Comparison of ENCODE assay signal across 11 cellular contexts in the genomic region with DNA sequence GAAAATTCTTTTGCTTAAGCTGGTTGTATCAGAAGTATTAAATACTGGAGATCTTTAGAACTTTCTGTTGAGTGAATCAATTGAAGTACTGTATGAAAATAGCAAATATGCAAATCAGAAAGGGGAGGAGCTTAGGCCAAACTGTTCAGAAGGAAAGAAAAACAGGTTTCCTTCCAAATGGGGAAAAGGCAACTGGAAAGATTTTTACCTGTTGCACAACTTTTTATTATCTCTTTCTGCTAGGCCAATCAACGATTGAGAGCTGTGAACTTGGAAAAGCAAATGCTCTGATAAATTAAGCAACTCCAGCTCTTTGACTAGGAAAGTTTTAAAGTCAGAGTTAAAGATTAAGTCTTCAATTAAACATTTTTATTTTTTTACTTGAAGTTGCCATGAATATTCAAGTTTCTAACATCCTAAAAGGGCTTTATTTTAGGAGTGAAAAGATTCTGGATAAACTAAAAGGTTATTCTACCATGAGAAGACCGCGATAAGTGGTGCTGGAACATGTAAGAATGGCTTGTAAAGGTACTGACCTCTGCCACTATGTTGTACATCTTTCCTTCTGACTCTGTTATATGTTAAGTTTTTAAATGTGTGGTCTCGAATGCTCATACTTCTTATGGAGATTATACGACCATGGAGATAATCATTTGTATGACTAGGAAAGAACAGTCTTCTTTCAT. TPM values are rescaled to one million over a fixed set of nuclear protein-coding genes. Genes with fewer than 3 reads are reported as not detected.
DNase-seq lines count a peak whose midpoint lies in the region; ATAC-seq and TF ChIP-seq lines count a peak whose summit lies in the region.
"Had no signal": no experiment of that assay in that cellular context is flagged by ENCODE, and none has a peak within 500 bp of the region (broad histone marks: within the 10 kb centered on the region; RNA-seq: fewer than 3 reads in every experiment).

No MANE protein-coding gene starts in this region.

- POLR2A ChIA-PET in CD8-positive, alpha-beta T cell (lab: Charles Lee) = no interaction called here
- POLR2A ChIA-PET in PC-3 (lab: Charles Lee; ENCODE audit: unreplicated experiment) = no interaction called here

- BruUV-seq in PC-3 (replicated peaks; lab: Mats Ljungman, UMichigan) = no TSS peak

- H3K27me3 Mint-ChIP-seq in CD8-positive, alpha-beta T cell (ENCODE audit: low read depth) = no peaks in the 10 kb centered on the region
- H3K27me3 Mint-ChIP-seq: activated B cell treated with CpG ODN at 0.5 μM for 24 hours had no signal

- H3K9me3 Mint-ChIP-seq in CD8-positive, alpha-beta T cell = no peaks in the 10 kb centered on the region
- H3K9me3 Mint-ChIP-seq: activated B cell treated with CpG ODN at 0.5 μM for 24 hours had no signal

- CTCF ChIA-PET in CD8-positive, alpha-beta T cell (lab: Charles Lee) = interaction anchor here (0.6 to 1.5 kb wide), 2 partner anchors 9 to 13 kb away, joined by 3 read pairs; no protein-coding TSS in a partner anchor
- CTCF ChIA-PET in PC-3 (lab: Charles Lee) = no interaction called here

- H3K9ac ChIP-seq in Loucy (ENCODE audit: low read depth, low read length, poor library complexity, severe bottlenecking) (peak overlapping the region; percentile 5), PC-3 (ENCODE audit: low read length) (no peak overlapping the region)

- no peaks in the 10 kb centered on the region for H3K36me3 ChIP-seq in CD8-positive, alpha-beta T cell (ENCODE audit: insufficient read depth, low read length)
- H3K36me3 ChIP-seq in Loucy (ENCODE audit: insufficient read depth, low read length) = no peaks in the 10 kb centered on the region
- H3K36me3 ChIP-seq in sigmoid colon = no peaks in the 10 kb centered on the region
- no peaks in the 10 kb centered on the region for H3K36me3 ChIP-seq in PC-3 (ENCODE audit: low read depth, low read length)

- no peaks in the 10 kb centered on the region for H3K9me3 ChIP-seq in CD8-positive, alpha-beta T cell (ENCODE audit: low read length)
- H3K9me3 ChIP-seq in Loucy (ENCODE audit: insufficient read depth, low read depth, low read length) (no peaks in the 10 kb centered on the region), sigmoid colon (no peaks in the 10 kb centered on the region), PC-3 (ENCODE audit: low read length) (no peaks in the 10 kb centered on the region)

- H3K4me2 ChIP-seq in Loucy (ENCODE audit: low read depth, low read length, poor library complexity, severe bottlenecking) (peak overlapping the region; percentile 54), PC-3 (ENCODE audit: low read length) (no peak overlapping the region; the same call in 1 of the 2 replicates)

- intact Hi-C loops in CD8-positive, alpha-beta T cell (cut with DNase I, micrococcal nuclease) = no loop called here
- intact Hi-C loops in sigmoid colon (cut with DNase I) (no loop called here), PC-3 (cut with micrococcal nuclease) (no loop called here)

- H3K27me3 ChIP-seq in CD8-positive, alpha-beta T cell (ENCODE audit: insufficient read depth, low read length) = no peaks in the 10 kb centered on the region
- H3K27me3 ChIP-seq in Loucy (ENCODE audit: insufficient read depth, low read length, poor library complexity, severe bottlenecking) (no peaks in the 10 kb centered on the region), sigmoid colon (no peaks in the 10 kb centered on the region), PC-3 (ENCODE audit: low read length) (no peaks in the 10 kb centered on the region)

- H3F3A ChIP-seq in Loucy (ENCODE audit: low read depth) = 0 out of 2 replicates have a peak, but pooled peaks cover 10% of the 10 kb centered on the region
- no peaks in the 10 kb centered on the region for H3F3A ChIP-seq in PC-3 (ENCODE audit: low read length, unreplicated experiment)

- H3K79me2 ChIP-seq in Loucy (ENCODE audit: insufficient read depth, low read length) (peaks cover 45% of the 10 kb centered on the region), PC-3 (ENCODE audit: low read length) (peaks cover 91% of the 10 kb centered on the region)

- 39 to 64% methylated on average over 5 of the region's 5 CpGs for WGBS in sigmoid colon, 2 donors

- H4K20me1 ChIP-seq in Loucy (ENCODE audit: insufficient read depth, low read length, poor library complexity, severe bottlenecking) (peaks cover 4% of the 10 kb centered on the region), PC-3 (ENCODE audit: low read length) (0 out of 2 replicates have a peak, but pooled peaks cover 6% of the 10 kb centered on the region)

- TF ChIP-seq CTCF in CD8-positive, alpha-beta T cell (IDR thresholded peaks at IDR 0.05) = no peak
- TF ChIP-seq CTCF in Loucy (conservative IDR thresholded peaks at IDR 0.05; ENCODE audit: low read length) (no peak), fibroblast of the aortic adventitia (IDR thresholded peaks at IDR 0.05; ENCODE audit: insufficient read depth, low read length) (no peak), sigmoid colon (IDR thresholded peaks at IDR 0.05) (no peak), PC-3 (conservative IDR thresholded peaks at IDR 0.05; ENCODE audit: low read depth, low read length) (no peak)

- TF ChIP-seq POLR2A in sigmoid colon (IDR thresholded peaks at IDR 0.05) = no peak

- H3K4me3 Mint-ChIP-seq in CD8-positive, alpha-beta T cell = no peak overlapping the region
- H3K4me3 Mint-ChIP-seq: activated B cell treated with CpG ODN at 0.5 μM for 24 hours had no signal

- H2AFZ ChIP-seq in Loucy (ENCODE audit: low read length) (no peak overlapping the region), PC-3 (ENCODE audit: low read length) (no peak overlapping the region)

- DNase-seq in CD8-positive, alpha-beta T cell = no peak
- peak; percentile 63 for DNase-seq in fibroblast of the aortic adventitia (ENCODE audit: low read depth)
- no peak for DNase-seq in sigmoid colon
- DNase-seq in PC-3 = no peak
- DNase-seq: activated B cell treated with CpG ODN at 0.5 μM for 24 hours, C1 segment of cervical spinal cord, NCI-H2107, occipital lobe had no signal

- peaks cover 20% of the 10 kb centered on the region for H3K4me1 Mint-ChIP-seq in CD8-positive, alpha-beta T cell (ENCODE audit: low read depth)

- H3K27ac Mint-ChIP-seq in CD8-positive, alpha-beta T cell = peak overlapping the region; percentile 3
- H3K27ac Mint-ChIP-seq: activated B cell treated with CpG ODN at 0.5 μM for 24 hours had no signal

- no peak for ATAC-seq in CD8-positive, alpha-beta T cell
- no peak for ATAC-seq in GM21723 (IDR thresholded peaks at IDR 0.05; ENCODE audit: unreplicated experiment)
- no peak for ATAC-seq in GM18867 (IDR thresholded peaks at IDR 0.05; ENCODE audit: unreplicated experiment)
- no peak for ATAC-seq in PC-3

- H3K9me2 ChIP-seq in Loucy (replicated peaks; ENCODE audit: low read depth, low read length) = no peaks in the 10 kb centered on the region
- H3K9me2 ChIP-seq in PC-3 (replicated peaks; ENCODE audit: low read length) = no peaks in the 10 kb centered on the region

- TF ChIP-seq EP300 in sigmoid colon (IDR thresholded peaks at IDR 0.05) = no peak

- H3K4me1 ChIP-seq in CD8-positive, alpha-beta T cell (ENCODE audit: insufficient read depth, low read length) = no peaks in the 10 kb centered on the region
- peaks cover 25% of the 10 kb centered on the region for H3K4me1 ChIP-seq in Loucy (ENCODE audit: insufficient read depth, low read length, poor library complexity, severe bottlenecking)
- peaks cover 0 to 81% (median 72%) of the 10 kb centered on the region in 4 donors for H3K4me1 ChIP-seq in sigmoid colon
- H3K4me1 ChIP-seq in PC-3 (ENCODE audit: insufficient read depth, low read length) = peaks cover 46% of the 10 kb centered on the region

- peaks cover 15% of the 10 kb centered on the region for H3K36me3 Mint-ChIP-seq in CD8-positive, alpha-beta T cell

- no peak overlapping the region for H3K4me3 ChIP-seq in CD8-positive, alpha-beta T cell (ENCODE audit: low read depth, low read length)
- H3K4me3 ChIP-seq in Loucy (ENCODE audit: low read length, poor library complexity, severe bottlenecking) (peak overlapping the region; percentile 18), fibroblast of the aortic adventitia (ENCODE audit: low read depth, low read length) (no peak overlapping the region), sigmoid colon (no peak overlapping the region), PC-3 (ENCODE audit: low read length) (no peak overlapping the region)

- no peak overlapping the region for H3K27ac ChIP-seq in CD8-positive, alpha-beta T cell (ENCODE audit: low read depth, low read length)
- H3K27ac ChIP-seq in sigmoid colon (peak overlapping the region in 3 of 4 donors; percentile 2 to 72 (median 62)), PC-3 (ENCODE audit: low read length) (no peak overlapping the region)

RNA-seq across cellular contexts. Expression of a gene that starts 16.5 kb away (rescaled TPM):
- total RNA-seq in CD8-positive, alpha-beta T cell = 1 to 10 TPM; 2.3 to 2.6 TPM
- 21.6 and 30.2 TPM in 2 replicates for total RNA-seq in fibroblast of the aortic adventitia (ENCODE audit: low replicate concordance)
- total RNA-seq in sigmoid colon = 10 to 100 TPM; 10.8 to 21.6 (median 16.2) TPM
- 1 to 10 TPM; 3.0 to 5.0 (median 3.9) TPM for polyA plus RNA-seq in sigmoid colon
- total RNA-seq in PC-3 (2014; rRNA removed) = 8.5 and 10.5 TPM in 2 replicates

RNA-seq across cellular contexts. Expression of a gene that starts 16.9 kb away (rescaled TPM):
- total RNA-seq in CD8-positive, alpha-beta T cell = 10 to 100 TPM; 12.4 to 12.7 TPM
- total RNA-seq in fibroblast of the aortic adventitia (ENCODE audit: low replicate concordance) (31.6 and 49.8 TPM in 2 replicates), sigmoid colon (10 to 100 TPM; 38.5 to 85.6 (median 53.4) TPM), PC-3 (2014; rRNA removed) (21.9 and 35.1 TPM in 2 replicates)
- polyA plus RNA-seq in sigmoid colon = 10 to 100 TPM; 31.2 to 43.7 (median 34.8) TPM

Comparison
In these comparisons a context has a peak if more than half of its experiments do, and no peak if none do; other contexts are left out.
1. H3K27ac ChIP-seq: peak in sigmoid colon (3 of 4); none in CD8-positive, alpha-beta T cell (single experiment) and PC-3 (single experiment).